ENCODE assay signal across 8 cellular contexts in the genomic region with DNA sequence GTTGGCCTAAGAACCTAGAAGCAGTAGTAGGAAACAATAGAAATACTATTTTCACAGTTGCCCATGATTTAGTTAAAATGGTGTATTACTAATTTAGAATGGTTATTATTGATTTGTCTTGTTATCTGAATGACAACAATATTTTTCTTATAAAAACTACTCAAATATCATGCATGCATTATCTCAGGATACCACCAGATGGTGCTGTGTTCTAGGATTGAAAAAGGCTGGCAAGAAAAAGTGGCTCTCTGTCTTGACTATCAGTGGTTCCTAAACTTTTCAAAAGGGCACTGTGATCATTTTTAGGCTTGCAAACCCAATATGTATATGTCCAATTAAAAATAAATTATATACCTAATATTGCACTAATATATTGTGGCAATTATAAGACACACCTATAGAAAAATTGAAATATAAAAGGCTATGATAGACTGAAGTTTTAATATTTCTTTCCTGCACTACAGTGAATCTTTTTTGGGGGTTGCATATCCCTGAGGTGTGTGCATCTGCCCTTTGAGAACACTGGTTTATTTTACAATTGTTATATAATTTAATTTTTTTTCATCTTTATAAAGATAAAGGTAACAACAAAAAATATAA.
A peak's percentile ranks its signal among the peaks of the same experiment; 100 is the strongest.
DNase-seq lines count a peak whose midpoint lies in the region; ATAC-seq, FAIRE-seq and TF ChIP-seq lines count a peak whose summit lies in the region.

No MANE protein-coding gene starts in this region.

- H3K27ac Mint-ChIP-seq in activated CD8-positive, alpha-beta T cell treated with anti-CD3 and anti-CD28 coated beads, Interleukin-2, amount 10 ng/mL, durations not matched to agents 7 days and 5 days, result no peak overlapping the region

- peaks cover 0 to 5% of the 10 kb centered on the region in 2 donors for H3K4me1 ChIP-seq in kidney (ENCODE audit: control insufficient read depth in 1 of 2, insufficient read depth in 1 of 2, low read depth in 1 of 2, low read length in 2 of 2)

- H3K36me3 ChIP-seq in kidney (ENCODE audit: control insufficient read depth in 1 of 2, insufficient read depth in 2 of 2, low read length in 2 of 2), result no peaks in the 10 kb centered on the region

- H3K27me3 Mint-ChIP-seq in activated CD8-positive, alpha-beta T cell treated with anti-CD3 and anti-CD28 coated beads, Interleukin-2, amount 10 ng/mL, durations not matched to agents 7 days and 5 days (ENCODE audit: low read depth), result peaks cover 2% of the 10 kb centered on the region

- H3K27ac ChIP-seq in kidney (ENCODE audit: low read depth in 2 of 2, low read length in 2 of 2), result no peak overlapping the region

- H3K9me3 Mint-ChIP-seq in activated CD8-positive, alpha-beta T cell treated with anti-CD3 and anti-CD28 coated beads, Interleukin-2, amount 10 ng/mL, durations not matched to agents 7 days and 5 days (ENCODE audit: insufficient read depth), result no peaks in the 10 kb centered on the region

- peak; percentile 65 for TF ChIP-seq CTCF in GM12873 (IDR thresholded peaks at IDR 0.05; ENCODE audit: insufficient read depth, low read depth, low read length, missing control alignments)
- peak; percentile 76 for TF ChIP-seq CTCF in kidney (IDR thresholded peaks at IDR 0.05; ENCODE audit: borderline replicate concordance, extremely low read depth, insufficient read depth)

- no peaks in the 10 kb centered on the region for H3K36me3 Mint-ChIP-seq in activated CD8-positive, alpha-beta T cell treated with anti-CD3 and anti-CD28 coated beads, Interleukin-2, amount 10 ng/mL, durations not matched to agents 7 days and 5 days (ENCODE audit: low read depth)

- peak; percentile 62 for DNase-seq in Ammon's horn (ENCODE audit: low spot score)
- peak in 2 of 3 experiments; percentile 30 to 72 for DNase-seq in NCI-H1417 (lab: John Stamatoyannopoulos, UW)
- peak; percentile 32 for DNase-seq in activated CD8-positive, alpha-beta T cell treated with anti-CD3 and anti-CD28 coated beads, Interleukin-2, amount 10 ng/mL, durations not matched to agents 7 days and 5 days
- DNase-seq in kidney, result no peak
- DNase-seq in NK-92 treated with Interleukin-12 subunit alpha and Interleukin-12 subunit beta, amount 100 ng/mL, for 24 hours (lab: John Stamatoyannopoulos, UW), result no peak

- no peak overlapping the region for H3K4me3 ChIP-seq in kidney (ENCODE audit: low read length in 2 of 2)

- FAIRE-seq in kidney (lab: Jason Lieb, UNC), result peak; percentile 94

- CTCF ChIA-PET in activated CD8-positive, alpha-beta T cell treated with anti-CD3 and anti-CD28 coated beads, Interleukin-2, amount 10 ng/mL, durations not matched to agents 7 days and 5 days (lab: Charles Lee), result no interaction called here

- POLR2A ChIA-PET in activated CD8-positive, alpha-beta T cell treated with anti-CD3 and anti-CD28 coated beads, Interleukin-2, amount 10 ng/mL, durations not matched to agents 7 days and 5 days (lab: Charles Lee), result no interaction called here

- no peaks in the 10 kb centered on the region for H3K9me3 ChIP-seq in kidney (ENCODE audit: control insufficient read depth in 1 of 2, low read length in 2 of 2)

- no peak overlapping the region for H3K9ac ChIP-seq in kidney (ENCODE audit: low read length in 2 of 2)

- ATAC-seq in activated CD8-positive, alpha-beta T cell treated with anti-CD3 and anti-CD28 coated beads, Interleukin-2, amount 10 ng/mL, durations not matched to agents 7 days and 5 days, result no peak
- ATAC-seq in GM19351 (IDR thresholded peaks at IDR 0.05; ENCODE audit: unreplicated experiment) (no peak), HG02642 (IDR thresholded peaks at IDR 0.05; ENCODE audit: poor library complexity, unreplicated experiment) (no peak)

- H3K4me3 Mint-ChIP-seq in activated CD8-positive, alpha-beta T cell treated with anti-CD3 and anti-CD28 coated beads, Interleukin-2, amount 10 ng/mL, durations not matched to agents 7 days and 5 days, result no peak overlapping the region

- H3K4me1 Mint-ChIP-seq in activated CD8-positive, alpha-beta T cell treated with anti-CD3 and anti-CD28 coated beads, Interleukin-2, amount 10 ng/mL, durations not matched to agents 7 days and 5 days (ENCODE audit: low read depth), result no peaks in the 10 kb centered on the region

- intact Hi-C loops in kidney (cut with DNase I), result no loop called here

Comparison
In these comparisons a context has a peak if more than half of its experiments do, and no peak if none do; other contexts are left out.
1. DNase-seq: peak in Ammon's horn (single experiment), NCI-H1417 (2 of 3) and activated CD8-positive, alpha-beta T cell treated with anti-CD3 and anti-CD28 coated beads, Interleukin-2, amount 10 ng/mL, durations not matched to agents 7 days and 5 days (single experiment); none in kidney (single experiment) and NK-92 treated with Interleukin-12 subunit alpha and Interleukin-12 subunit beta, amount 100 ng/mL, for 24 hours (single experiment).